In the genomic region with DNA sequence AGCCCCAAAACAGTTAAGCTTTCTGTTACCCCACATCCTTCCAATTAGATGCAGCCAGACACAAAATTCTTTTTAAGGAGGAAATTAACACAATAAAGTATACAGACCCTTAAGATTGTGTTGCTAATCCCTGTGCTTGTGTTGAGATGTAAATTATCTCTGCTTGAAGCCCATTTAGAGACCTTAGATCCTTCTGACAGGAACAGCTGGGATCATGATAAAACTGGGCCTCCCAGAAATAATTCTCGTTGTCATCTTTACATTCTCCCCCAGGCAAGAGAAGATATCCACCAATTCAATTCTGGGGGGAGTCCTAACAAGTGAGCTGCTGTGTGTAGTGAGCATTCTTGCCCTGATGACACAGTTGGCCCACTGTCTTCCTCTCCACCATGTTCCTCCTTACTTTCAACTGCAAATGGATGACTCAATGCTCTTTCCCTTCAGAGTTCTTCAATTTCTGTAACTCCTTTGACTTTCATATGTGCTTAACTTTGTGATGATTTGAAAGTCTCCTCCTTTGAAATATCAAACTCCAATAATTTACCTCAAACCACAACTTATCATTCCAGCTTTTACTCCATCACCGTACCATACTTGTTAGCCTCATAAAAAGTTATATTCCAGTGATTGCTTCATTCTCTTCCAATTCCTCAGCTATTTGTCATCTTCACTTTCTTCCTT, we compare ENCODE assay signal across 14 cellular contexts.
DNase-seq lines count a peak whose midpoint lies in the region; ATAC-seq and TF ChIP-seq lines count a peak whose summit lies in the region.
"Had no signal": no experiment of that assay in that cellular context is flagged by ENCODE, and none has a peak within 500 bp of the region (broad histone marks: within the 10 kb centered on the region; RNA-seq: fewer than 3 reads in every experiment).

No MANE protein-coding gene starts in this region.

- in situ Hi-C loops in SK-MEL-5 (cut with HindIII; ENCODE audit: low pct_unique_long_range_greater_than_20kb, low sequenced_read_pairs) = no loop called here

- intact Hi-C loops in CD4-positive, alpha-beta memory T cell (cut with micrococcal nuclease) = no loop called here

- DNase-seq in AG10803 (ENCODE audit: low read depth) (peak; percentile 18), HT1080 (ENCODE audit: low read depth) (peak; percentile 59), SK-MEL-5 (ENCODE audit: low read depth, low spot score) (peak; percentile 37), iPS DF 6.9 (ENCODE audit: low read depth, low spot score) (peak; percentile 33), cortex of kidney (lab: John Stamatoyannopoulos, UW) (no peak)
- DNase-seq in activated CD4-positive, alpha-beta T cell treated with anti-CD3 and anti-CD28 coated beads, Interleukin-2, amount 50 U/mL, for 48 hours = no peak
- DNase-seq in stimulated activated effector memory CD8-positive, alpha-beta T cell treated with anti-CD3 and anti-CD28 coated beads, Interleukin-12 subunit alpha, Interleukin-12 subunit beta, amount 100 ng/mL, for 72 hours (ENCODE audit: low spot score in 2 of 2) = no peak
- no peak for DNase-seq in CD4-positive, alpha-beta memory T cell
- DNase-seq: amniotic stem cell, NCI-H1694, NCI-H446 treated with DMSO at 0.1 percent for 48 hours, occipital lobe, right lobe of liver had no signal

- H3K27me3 Mint-ChIP-seq in CD4-positive, alpha-beta memory T cell = peaks cover 0 to 1% of the 10 kb centered on the region in 2 donors

- H3K9me3 Mint-ChIP-seq in stimulated activated effector memory CD8-positive, alpha-beta T cell treated with anti-CD3 and anti-CD28 coated beads, Interleukin-12 subunit alpha, Interleukin-12 subunit beta, amount 100 ng/mL, for 72 hours = peaks cover 4% of the 10 kb centered on the region
- peaks cover 0 to 14% (median 4%) of the 10 kb centered on the region in 8 donors for H3K9me3 Mint-ChIP-seq in CD4-positive, alpha-beta memory T cell

- peaks cover 4% of the 10 kb centered on the region; the same call in 1 of the 2 replicates for H3K4me1 ChIP-seq in iPS DF 6.9 (ENCODE audit: control insufficient read depth, insufficient read depth, low read length)
- no peaks in the 10 kb centered on the region for H3K4me1 ChIP-seq in CD4-positive, alpha-beta memory T cell (ENCODE audit: insufficient read depth, low read length)
- H3K4me1 ChIP-seq: right lobe of liver, tibial nerve had no signal

- ATAC-seq in stimulated activated effector memory CD8-positive, alpha-beta T cell treated with anti-CD3 and anti-CD28 coated beads, Interleukin-12 subunit alpha, Interleukin-12 subunit beta, amount 100 ng/mL, for 72 hours = no peak
- ATAC-seq: right lobe of liver had no signal

- no peak overlapping the region for H3K27ac Mint-ChIP-seq in stimulated activated effector memory CD8-positive, alpha-beta T cell treated with anti-CD3 and anti-CD28 coated beads, Interleukin-12 subunit alpha, Interleukin-12 subunit beta, amount 100 ng/mL, for 72 hours
- H3K27ac Mint-ChIP-seq in CD4-positive, alpha-beta memory T cell = no peak overlapping the region

- H3K36me3 ChIP-seq in iPS DF 6.9 (ENCODE audit: control insufficient read depth, insufficient read depth, low read length) = no peaks in the 10 kb centered on the region
- no peaks in the 10 kb centered on the region for H3K36me3 ChIP-seq in CD4-positive, alpha-beta memory T cell (ENCODE audit: insufficient read depth, low read length)
- H3K36me3 ChIP-seq: right lobe of liver, tibial nerve had no signal

- H3K36me3 Mint-ChIP-seq in stimulated activated effector memory CD8-positive, alpha-beta T cell treated with anti-CD3 and anti-CD28 coated beads, Interleukin-12 subunit alpha, Interleukin-12 subunit beta, amount 100 ng/mL, for 72 hours = no peaks in the 10 kb centered on the region
- H3K36me3 Mint-ChIP-seq in CD4-positive, alpha-beta memory T cell = no peaks in the 10 kb centered on the region

- CTCF ChIA-PET in CD4-positive, alpha-beta memory T cell (lab: Charles Lee; ENCODE audit: partially characterized antibody) = no interaction called here

- 100% methylated on average over 1 of the region's 2 CpGs for WGBS in iPS DF 6.9 (ENCODE audit: insufficient coverage, insufficient read length)

- H3K4me3 ChIP-seq in AG10803 (ENCODE audit: low read length) = no peak overlapping the region
- H3K4me3 ChIP-seq in iPS DF 6.9 (ENCODE audit: low read length) = no peak overlapping the region
- H3K4me3 ChIP-seq in CD4-positive, alpha-beta memory T cell (ENCODE audit: low read length in 2 of 2) = no peak overlapping the region
- H3K4me3 ChIP-seq: right lobe of liver, tibial nerve had no signal

- H3K4me1 Mint-ChIP-seq in stimulated activated effector memory CD8-positive, alpha-beta T cell treated with anti-CD3 and anti-CD28 coated beads, Interleukin-12 subunit alpha, Interleukin-12 subunit beta, amount 100 ng/mL, for 72 hours = no peaks in the 10 kb centered on the region
- no peaks in the 10 kb centered on the region for H3K4me1 Mint-ChIP-seq in CD4-positive, alpha-beta memory T cell

- no peaks in the 10 kb centered on the region for H3K9me3 ChIP-seq in iPS DF 6.9 (ENCODE audit: control insufficient read depth, insufficient read depth, low read length)
- H3K9me3 ChIP-seq in CD4-positive, alpha-beta memory T cell (ENCODE audit: control insufficient read depth in 1 of 2, low read length in 2 of 2) = no peaks in the 10 kb centered on the region
- H3K9me3 ChIP-seq: right lobe of liver had no signal

- H3K27me3 ChIP-seq in iPS DF 6.9 (ENCODE audit: control insufficient read depth, insufficient read depth, low read length) = no peaks in the 10 kb centered on the region
- H3K27me3 ChIP-seq in CD4-positive, alpha-beta memory T cell (ENCODE audit: insufficient read depth, low read length) = no peaks in the 10 kb centered on the region
- H3K27me3 ChIP-seq: right lobe of liver, tibial nerve had no signal

- H3K4me3 Mint-ChIP-seq in stimulated activated effector memory CD8-positive, alpha-beta T cell treated with anti-CD3 and anti-CD28 coated beads, Interleukin-12 subunit alpha, Interleukin-12 subunit beta, amount 100 ng/mL, for 72 hours = no peak overlapping the region
- H3K4me3 Mint-ChIP-seq in CD4-positive, alpha-beta memory T cell = no peak overlapping the region

- POLR2A ChIA-PET in CD4-positive, alpha-beta memory T cell (lab: Charles Lee; ENCODE audit: partially characterized antibody) = no interaction called here

- TF ChIP-seq CTCF in AG10803 (conservative IDR thresholded peaks at IDR 0.05; ENCODE audit: low read length) = no peak

- no peak overlapping the region for H3K27ac ChIP-seq in iPS DF 6.9 (ENCODE audit: low read length)
- no peak overlapping the region for H3K27ac ChIP-seq in CD4-positive, alpha-beta memory T cell (ENCODE audit: low read depth, low read length)
- H3K27ac ChIP-seq: right lobe of liver, tibial nerve had no signal

Comparison
In these comparisons a context has a peak if more than half of its experiments do, and no peak if none do; other contexts are left out.
1. DNase-seq: peak in AG10803 (single experiment), HT1080 (single experiment), SK-MEL-5 (single experiment) and iPS DF 6.9 (single experiment); none in activated CD4-positive, alpha-beta T cell treated with anti-CD3 and anti-CD28 coated beads, Interleukin-2, amount 50 U/mL, for 48 hours (0 of 2), stimulated activated effector memory CD8-positive, alpha-beta T cell treated with anti-CD3 and anti-CD28 coated beads, Interleukin-12 subunit alpha, Interleukin-12 subunit beta, amount 100 ng/mL, for 72 hours (0 of 2), CD4-positive, alpha-beta memory T cell (0 of 5) and cortex of kidney (single experiment).